Comparison of ENCODE assay signal across 7 cellular contexts in the genomic region with DNA sequence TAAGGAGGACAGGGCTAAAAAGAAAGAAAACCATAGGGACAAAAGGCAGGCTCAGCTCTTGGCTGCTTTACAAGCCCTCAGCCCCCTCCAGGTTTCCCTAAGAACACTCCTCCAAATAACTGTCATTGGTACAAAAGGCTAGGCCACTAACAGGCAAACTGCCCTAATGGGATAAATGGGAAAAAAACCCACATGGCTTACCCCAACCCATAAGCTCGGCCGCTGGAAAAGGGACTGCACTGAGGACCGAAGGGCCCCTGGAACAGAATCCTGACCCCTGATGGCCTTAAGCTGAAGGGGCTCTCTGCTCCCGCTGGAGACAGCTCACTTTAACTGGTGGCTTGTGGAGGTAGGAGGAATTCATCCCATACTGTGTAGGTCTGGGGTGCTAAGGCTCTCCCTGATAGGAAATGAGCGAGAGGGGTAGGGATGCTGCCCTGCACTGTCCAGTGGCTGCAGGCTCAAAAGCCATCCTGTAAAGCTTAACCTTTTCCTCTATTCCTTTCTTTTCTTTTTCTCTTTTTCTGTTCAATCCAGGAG. TPM values are rescaled to one million over a fixed set of nuclear protein-coding genes. Genes with fewer than 3 reads are reported as not detected.
DNase-seq lines count a peak whose midpoint lies in the region; ATAC-seq, FAIRE-seq and TF ChIP-seq lines count a peak whose summit lies in the region.
"Not testable (repeated sequence)": the region's sequence is repeated elsewhere in the genome, so short reads cannot be mapped to it uniquely, and the experiment has no call there.

No MANE protein-coding gene starts in this region.

- TF ChIP-seq POLR2A in A549 (IDR thresholded peaks at IDR 0.05; ENCODE audit: low read length); K562 (conservative IDR thresholded peaks at IDR 0.05): not testable (repeated sequence)

- intact Hi-C loops in K562 (cut with micrococcal nuclease): not testable (repeated sequence)

- not testable (repeated sequence) for H3K27ac ChIP-seq in A549
- peak overlapping the region; percentile 84 for H3K27ac ChIP-seq in K562 (ENCODE audit: extremely low read depth, low read depth, low read length)

- not testable (repeated sequence) for H4K20me1 ChIP-seq in K562 (replicated peaks; ENCODE audit: control insufficient read depth, insufficient read depth, low read length)

- not testable (repeated sequence) for H3K9me3 Mint-ChIP-seq in mesothelial cell of epicardium, type B pancreatic cell

- H3K4me3 Mint-ChIP-seq in mesothelial cell of epicardium (peak overlapping the region; percentile 49), type B pancreatic cell (peak overlapping the region; percentile 34)

- not testable (repeated sequence) for TF ChIP-seq RAD21 in A549 (conservative IDR thresholded peaks at IDR 0.05 in 1 of 2, IDR thresholded peaks at IDR 0.05 in 1 of 2); K562 (CRISPR knock-in tag; conservative IDR thresholded peaks at IDR 0.05 in 1 of 2, IDR thresholded peaks at IDR 0.05 in 1 of 2)

- CTCF ChIA-PET in A549 (lab: Yijun Ruan, JAX); K562 (lab: Yijun Ruan, JAX; ENCODE audit: low intra/inter-chr PET ratio): not testable (repeated sequence)

- not testable (repeated sequence) for H3K36me3 Mint-ChIP-seq in mesothelial cell of epicardium, type B pancreatic cell

- peaks cover 15% of the 10 kb centered on the region for H3K4me1 Mint-ChIP-seq in mesothelial cell of epicardium
- H3K4me1 Mint-ChIP-seq in type B pancreatic cell (ENCODE audit: unreplicated experiment): not testable (repeated sequence)

- not testable (repeated sequence) for FAIRE-seq in A549 (lab: Jason Lieb, UNC); K562 (lab: Jason Lieb, UNC)

- not testable (repeated sequence) for H3K9me3 ChIP-seq in A549; K562 (replicated peaks; ENCODE audit: control insufficient read depth, insufficient read depth, low read depth, low read length)

- H2AFZ ChIP-seq in K562 (ENCODE audit: low read depth, low read length): peak overlapping the region; percentile 79

- not testable (repeated sequence) for H3K4me2 ChIP-seq in A549; K562 (ENCODE audit: insufficient read depth, low read length)

- not testable (repeated sequence) for TF ChIP-seq CTCF in A549 (IDR thresholded peaks at IDR 0.05); K562 (IDR thresholded peaks at IDR 0.05 in 2 of 3, conservative IDR thresholded peaks at IDR 0.05 in 1 of 3; ENCODE audit: insufficient read depth in 2 of 3, low read depth in 1 of 3, low read length in 3 of 3); mesothelial cell of epicardium (IDR thresholded peaks at IDR 0.05; ENCODE audit: unreplicated experiment); type B pancreatic cell (conservative IDR thresholded peaks at IDR 0.05)

- peak; percentile 33 to 60; a peak in 2 of 6 replicates for ATAC-seq in A549
- ATAC-seq in K562: peak; percentile 73

- not testable (repeated sequence) for BruUV-seq in K562 (replicated peaks; lab: Mats Ljungman, UMichigan)

- not testable (repeated sequence) for H3K36me3 ChIP-seq in K562 (ENCODE audit: control insufficient read depth, insufficient read depth, low read length)

- peak overlapping the region in 1 of 2 experiments; percentile 35; a peak in 1 of 4 replicates for H3K9ac ChIP-seq in K562 (ENCODE audit: insufficient read depth in 1 of 2, low read depth in 2 of 2, low read length in 2 of 2)

- POLR2A ChIA-PET in A549 (lab: Yijun Ruan, JAX); K562 (lab: Yijun Ruan, JAX): not testable (repeated sequence)

- not testable (repeated sequence) for H3K79me2 ChIP-seq in K562 (ENCODE audit: control insufficient read depth, insufficient read depth, low read length)

- H3K4me1 ChIP-seq in A549; K562 (replicated peaks in 1 of 2; ENCODE audit: control insufficient read depth in 2 of 2, insufficient read depth in 2 of 2, low read length in 2 of 2): not testable (repeated sequence)

- in situ Hi-C loops in K562 (cut with MboI): not testable (repeated sequence)

- H3K27ac Mint-ChIP-seq in mesothelial cell of epicardium: peak overlapping the region; percentile 87
- H3K27ac Mint-ChIP-seq in type B pancreatic cell: not testable (repeated sequence)

- 87% methylated on average over 4 of the region's 5 CpGs for WGBS in A549 (ENCODE audit: missing lambda C conversion rate)
- 21% methylated on average over 4 of the region's 5 CpGs for WGBS in K562 (ENCODE audit: insufficient coverage, low coverage, missing lambda C conversion rate)

- H3K9me1 ChIP-seq in K562 (ENCODE audit: control insufficient read depth, insufficient read depth, low read length): not testable (repeated sequence)

- not testable (repeated sequence) for TF ChIP-seq EP300 in A549 (IDR thresholded peaks at IDR 0.05); K562 (IDR thresholded peaks at IDR 0.05; ENCODE audit: low read length)

- DNase-seq in A549 (ENCODE audit: low read depth in 1 of 2, low spot score in 1 of 2); K562 (ENCODE audit: extremely low read depth in 1 of 4, low spot score in 3 of 4); mesothelial cell of epicardium (ENCODE audit: low spot score in 2 of 2, unreplicated experiment in 2 of 2); type B pancreatic cell (ENCODE audit: extremely low spot score, unreplicated experiment): not testable (repeated sequence)
- DNase-seq in ELF-1 (ENCODE audit: low read depth, low spot score) (peak; percentile 35), NCI-H82 treated with DMSO at 0.1 percent for 48 hours (lab: John Stamatoyannopoulos, UW; ENCODE audit: unreplicated experiment) (peak; percentile 2), islet precursor cell (peak; percentile 19)

- not testable (repeated sequence) for H3K4me3 ChIP-seq in A549, K562

- not testable (repeated sequence) for H3K27me3 ChIP-seq in K562 (ENCODE audit: control insufficient read depth in 2 of 2, insufficient read depth in 2 of 2, low read length in 2 of 2)

- not testable (repeated sequence) for H3K27me3 Mint-ChIP-seq in mesothelial cell of epicardium (ENCODE audit: low read depth); type B pancreatic cell

RNA-seq across cellular contexts. Expression of a gene that starts 21.0 kb away (rescaled TPM):
- polyA plus RNA-seq in A549 (2011; rRNA removed) (9.5 and 13.7 TPM in 2 replicates), A549 (2017; fragmentation: RNase III; extraction: RNeasy Plus Mini Kit Qiagen cat#74134 plus additional on column Dnase treatment) (8.0 to 9.2 TPM (median 8.2 TPM) in 3 replicates), K562 (2011; rRNA removed) (10.8 and 17.6 TPM in 2 replicates), K562 (2014; fragmentation: Illumina TruSeq; extraction: Trizol) (28.7 and 36.3 TPM in 2 replicates), K562 (2014; fragmentation: Nextera tagmentation; extraction: Ambion mirVana) (1 to 10 TPM; 7.2 to 8.1 TPM), K562 (2014; rRNA removed) (12.2 and 14.7 TPM in 2 replicates)
- 8.3 and 10.4 TPM in 2 replicates for polyA plus RNA-seq in A549 (2012; cell fraction: cytosol; rRNA removed)
- 9.2 and 10.0 TPM in 2 replicates for polyA plus RNA-seq in A549 (2012; cell fraction: nucleus; rRNA removed)
- 14.2 and 15.5 TPM in 2 replicates for polyA minus RNA-seq in A549 (2011; rRNA and poly(A)+ RNA removed)
- 45.4 and 75.5 TPM in 2 replicates for total RNA-seq in K562 (2011; cell fraction: chromatin; rRNA removed; ENCODE audit: low replicate concordance)
- 20.5 and 28.2 TPM in 2 replicates for total RNA-seq in K562 (2011; cell fraction: nucleolus; rRNA removed)
- total RNA-seq in K562 (2011; cell fraction: nucleoplasm; rRNA removed): 29.3 and 39.0 TPM in 2 replicates
- total RNA-seq in K562 (2014; rRNA removed) (13.9 and 18.6 TPM in 2 replicates), K562 (2014; rRNA removed; fragmentation: Illumina TruSeq; extraction: Trizol) (19.7 and 20.2 TPM in 2 replicates), K562 (2015; rRNA removed; fragmentation: Illumina TruSeq; extraction: Trizol) (22.1 and 23.4 TPM in 2 replicates), K562 (2021) (25.4 and 29.8 TPM in 2 replicates), mesothelial cell of epicardium (39.8 to 43.4 TPM (median 43.0 TPM) in 3 replicates), type B pancreatic cell (ENCODE audit: low replicate concordance) (15.2 and 34.0 TPM in 2 replicates)
- polyA plus RNA-seq in K562 (2011; cell fraction: cytosol; rRNA removed): 14.2 and 16.1 TPM in 2 replicates
- 23.9 and 25.8 TPM in 2 replicates for polyA plus RNA-seq in K562 (2011; cell fraction: nucleus; rRNA removed)
- polyA plus RNA-seq in K562 (2012): 20.9 and 21.0 TPM in 2 replicates
- polyA minus RNA-seq in K562 (2011; rRNA and poly(A)+ RNA removed): 28.0 and 41.4 TPM in 2 replicates
- polyA minus RNA-seq in K562 (2011; cell fraction: cytosol; rRNA and poly(A)+ RNA removed): 17.2 and 20.8 TPM in 2 replicates
- polyA minus RNA-seq in K562 (2011; cell fraction: nucleus; rRNA and poly(A)+ RNA removed): 16.8 and 32.4 TPM in 2 replicates
